11 cellular contexts compared by ENCODE assay signal in genomic region chr5:32767948-32768427, GRCh38. TPM values are rescaled to one million over a fixed set of nuclear protein-coding genes. Genes with fewer than 3 reads are reported as not detected.
DNase-seq lines count a peak whose midpoint lies in the region; ATAC-seq, FAIRE-seq and TF ChIP-seq lines count a peak whose summit lies in the region.
"Had no signal": no experiment of that assay in that cellular context is flagged by ENCODE, and none has a peak within 500 bp of the region (broad histone marks: within the 10 kb centered on the region; RNA-seq: fewer than 3 reads in every experiment).

No MANE protein-coding gene starts in this region.

- peak overlapping the region; percentile 37 for H3K4me3 Mint-ChIP-seq in osteocyte (ENCODE audit: unreplicated experiment)

- peak; percentile 97 for ATAC-seq in esophagus mucosa

- H3K4me3 ChIP-seq in BE2C (ENCODE audit: low read depth, low read length) = no peak overlapping the region
- H3K4me3 ChIP-seq: esophagus muscularis mucosa had no signal

- no peaks in the 10 kb centered on the region for H3K27me3 Mint-ChIP-seq in osteocyte (ENCODE audit: unreplicated experiment)

- H3K4me1 Mint-ChIP-seq in osteocyte (ENCODE audit: unreplicated experiment) = peaks cover 39% of the 10 kb centered on the region

- peak; percentile 84 for DNase-seq in GM04503 (ENCODE audit: low read depth)
- peak; percentile 100 for DNase-seq in RCC 7860 (ENCODE audit: low spot score)
- no peak for DNase-seq in osteocyte (ENCODE audit: extremely low spot score, unreplicated experiment)
- DNase-seq in NCI-H2081 (lab: John Stamatoyannopoulos, UW) = no peak
- DNase-seq in HuH-7 (ENCODE audit: low spot score) = no peak
- DNase-seq in BE2C = no peak
- no peak for DNase-seq in posterior cingulate gyrus
- DNase-seq: activated naive CD4-positive, alpha-beta T cell; midbrain had no signal

- peak; percentile 89 for FAIRE-seq in RCC 7860 (lab: Jason Lieb, UNC)

- H3K4me1 ChIP-seq in BE2C = no peaks in the 10 kb centered on the region
- H3K4me1 ChIP-seq: esophagus muscularis mucosa had no signal

- no peaks in the 10 kb centered on the region for H3K27me3 ChIP-seq in BE2C
- H3K27me3 ChIP-seq: esophagus muscularis mucosa had no signal

- H3K9me3 Mint-ChIP-seq in osteocyte (ENCODE audit: unreplicated experiment) = no peaks in the 10 kb centered on the region

- H3K36me3 Mint-ChIP-seq in osteocyte (ENCODE audit: unreplicated experiment) = peaks cover 30% of the 10 kb centered on the region

- no peaks in the 10 kb centered on the region for H3K36me3 ChIP-seq in BE2C
- H3K36me3 ChIP-seq: esophagus muscularis mucosa had no signal

- H3K9me3 ChIP-seq in BE2C = no peaks in the 10 kb centered on the region
- H3K9me3 ChIP-seq: esophagus muscularis mucosa had no signal

- TF ChIP-seq CTCF in osteocyte (IDR thresholded peaks at IDR 0.05) (no peak), BE2C (IDR thresholded peaks at IDR 0.05; ENCODE audit: low read depth, low read length) (no peak)

- intact Hi-C loops in posterior cingulate gyrus (cut with DNase I) = no loop called here

- peak overlapping the region; percentile 81 for H3K27ac Mint-ChIP-seq in osteocyte (ENCODE audit: unreplicated experiment)

RNA-seq across cellular contexts. Expression of gene NPR3, which starts 56.9 kb away (rescaled TPM):
- total RNA-seq in esophagus mucosa (12.6 TPM), osteocyte (92.2 and 97.4 TPM in 2 replicates)
- polyA plus RNA-seq in BE2C (2012; ENCODE audit: insufficient read depth, insufficient read length, low read depth) = 1.7 TPM

Comparison
In these comparisons a context has a peak if more than half of its experiments do, and no peak if none do; other contexts are left out.
1. DNase-seq: peak in GM04503 (single experiment) and RCC 7860 (single experiment); none in osteocyte (single experiment), NCI-H2081 (0 of 2), HuH-7 (single experiment), BE2C (single experiment) and posterior cingulate gyrus (0 of 10).